Comparison of ENCODE assay signal across 8 cellular contexts in the genomic region with DNA sequence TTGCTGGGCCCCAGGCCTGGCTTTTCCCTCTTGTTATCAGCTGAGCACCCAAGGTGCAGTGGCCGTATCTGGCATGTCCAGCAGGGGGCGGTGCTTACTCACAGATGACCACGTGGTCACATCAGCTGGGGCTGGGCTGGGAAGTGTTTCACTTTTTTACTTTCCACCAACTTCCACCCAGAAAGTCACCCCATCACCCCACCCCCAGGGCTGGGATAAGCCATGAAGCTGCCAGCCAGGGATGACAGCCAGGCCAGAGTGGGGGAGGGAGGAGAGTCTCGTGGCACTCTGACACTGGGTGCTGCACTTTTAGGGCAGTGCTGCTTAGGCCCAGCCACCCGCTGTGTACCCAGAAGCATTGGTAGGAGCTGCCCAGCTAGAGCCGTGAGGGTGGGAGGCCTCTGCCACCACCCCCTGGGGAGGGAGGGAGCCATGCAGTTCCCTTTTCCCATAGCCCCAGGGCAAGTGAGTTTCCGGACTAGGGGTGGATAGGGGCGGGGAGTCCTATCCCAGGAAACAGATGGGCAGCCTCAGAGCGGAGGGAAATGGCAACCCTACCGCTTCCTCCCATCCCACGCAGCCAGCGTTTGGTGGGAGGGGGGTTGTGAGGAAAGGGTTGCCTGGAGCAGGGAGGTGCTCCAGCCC. TPM values are rescaled to one million over a fixed set of nuclear protein-coding genes. Genes with fewer than 3 reads are reported as not detected.
DNase-seq lines count a peak whose midpoint lies in the region; ATAC-seq and TF ChIP-seq lines count a peak whose summit lies in the region.

No MANE protein-coding gene starts in this region.

- peaks cover 8% of the 10 kb centered on the region for H3K4me1 ChIP-seq in foreskin keratinocyte

- H3K27me3 ChIP-seq in foreskin keratinocyte, result no peaks in the 10 kb centered on the region

- peak overlapping the region; percentile 63 for H3K9ac ChIP-seq in SK-N-MC (ENCODE audit: insufficient read length)

- no peaks in the 10 kb centered on the region for H3K36me3 ChIP-seq in SK-N-MC (ENCODE audit: insufficient read depth, low read length)

- peak; percentile 57 for ATAC-seq in GM18868 (IDR thresholded peaks at IDR 0.05; ENCODE audit: unreplicated experiment)
- ATAC-seq in foreskin keratinocyte, result peak; percentile 78

- H3K27ac ChIP-seq in SK-N-MC, result peak overlapping the region; percentile 92
- no peak overlapping the region for H3K27ac ChIP-seq in foreskin keratinocyte

- CTCF ChIA-PET in AG04449 (lab: Yijun Ruan, JAX), result interaction anchor here (0.6 to 10.5 kb wide), 26 partner anchors 8 to 339 kb away, joined by 3 to 337 read pairs (median 4); a partner anchor contains a TSS

- DNase-seq in AG04449 (ENCODE audit: low read depth, low spot score), result peak; percentile 31
- peak; percentile 85 for DNase-seq in LoVo (ENCODE audit: low spot score)
- DNase-seq in SK-N-MC (ENCODE audit: low read depth, low spot score), result peak; percentile 87
- peak; percentile 89 for DNase-seq in activated naive CD4-positive, alpha-beta T cell treated with Interleukin-2 at 50 U/mL for 16 hours
- DNase-seq in foreskin keratinocyte, result peak; percentile 20 to 77
- DNase-seq in nucleus accumbens (lab: John Stamatoyannopoulos, UW), result peak; percentile 27 to 96 (median 78)
- peak; percentile 82 for DNase-seq in stromal cell of bone marrow (ENCODE audit: low read depth)

- POLR2A ChIA-PET in AG04449 (lab: Yijun Ruan, JAX), result interaction anchor here (1.2 to 1.9 kb wide), 3 partner anchors 14 to 175 kb away, joined by 3 to 11 read pairs (median 9); a partner anchor contains a TSS

- H3K4me3 ChIP-seq in AG04449 (ENCODE audit: low read depth, low read length) (peak overlapping the region; percentile 21), SK-N-MC (peak overlapping the region; percentile 69)

- TF ChIP-seq CTCF in AG04449 (IDR thresholded peaks at IDR 0.05; ENCODE audit: insufficient read depth, low read length, missing control alignments), result peak; percentile 94
- peak; percentile 97 for TF ChIP-seq CTCF in foreskin keratinocyte (conservative IDR thresholded peaks at IDR 0.05)

- H3K9me3 ChIP-seq in SK-N-MC (ENCODE audit: low read depth, low read length), result no peaks in the 10 kb centered on the region

RNA-seq across cellular contexts. Expression of a gene that starts 6.1 kb away (rescaled TPM):
- 12.5 and 13.1 TPM in 2 replicates for total RNA-seq in foreskin keratinocyte
- polyA plus RNA-seq in foreskin keratinocyte, result 16.7 and 19.1 TPM in 2 replicates

RNA-seq across cellular contexts. Expression of a gene that starts 34.1 kb away (rescaled TPM):
- total RNA-seq in foreskin keratinocyte, result 0.25 and 0.31 TPM in 2 replicates
- 0.36 and 0.38 TPM in 2 replicates for polyA plus RNA-seq in foreskin keratinocyte

Comparison
In these comparisons a context has a peak if more than half of its experiments do, and no peak if none do; other contexts are left out.
1. DNase-seq: peak in every context shown above with its lines; median percentile 89 in activated naive CD4-positive, alpha-beta T cell treated with Interleukin-2 at 50 U/mL for 16 hours; 87 in SK-N-MC; 85 in LoVo; 82 in stromal cell of bone marrow; 78 in nucleus accumbens; 48 in foreskin keratinocyte; 31 in AG04449.